18 cellular contexts compared by ENCODE assay signal in genomic region chr13:93118081-93118615, GRCh38.
"Had no signal": no experiment of that assay in that cellular context is flagged by ENCODE, and none has a peak within 500 bp of the region (broad histone marks: within the 10 kb centered on the region; RNA-seq: fewer than 3 reads in every experiment).

No MANE protein-coding gene starts in this region.

- DNase-seq: activated B cell treated with CpG ODN at 0.5 μM for 24 hours; activated CD4-positive, alpha-beta memory T cell treated with anti-CD3 and anti-CD28 coated beads, Interleukin-2, amount 10 ng/mL, durations not matched to agents 7 days and 5 days; activated CD4-positive, alpha-beta T cell treated with anti-CD3 and anti-CD28 coated beads for 4 hours; activated CD8-positive, alpha-beta memory T cell treated with anti-CD3 and anti-CD28 coated beads, Interleukin-2, amount 10 ng/mL, durations not matched to agents 7 days and 5 days; activated naive CD4-positive, alpha-beta T cell; activated naive CD8-positive, alpha-beta T cell treated with anti-CD3 and anti-CD28 coated beads, Interleukin-2, amount 10 ng/mL, durations not matched to agents 7 days and 5 days; amygdala; effector memory CD8-positive, alpha-beta T cell; mesenchymal stem cell; natural killer cell; ovary; right lobe of liver; spleen; stimulated activated CD4-positive, alpha-beta T cell treated with anti-CD3 and anti-CD28 coated beads, Interleukin-4, amount 100 ng/mL, for 4 hours; upper lobe of left lung had no signal

- H3K36me3 ChIP-seq: ovary, right lobe of liver, spleen, thoracic aorta, upper lobe of left lung had no signal

- H3K4me1 ChIP-seq: right lobe of liver, spleen, upper lobe of left lung had no signal

- H3K27ac ChIP-seq: ovary, right lobe of liver, spleen, thoracic aorta, upper lobe of left lung had no signal

- H3K27me3 ChIP-seq: ovary, right lobe of liver, spleen, upper lobe of left lung had no signal

- H3K4me3 ChIP-seq: ovary, right lobe of liver, spleen, thoracic aorta, upper lobe of left lung had no signal

- ATAC-seq: activated CD8-positive, alpha-beta memory T cell treated with anti-CD3 and anti-CD28 coated beads, Interleukin-2, amount 10 ng/mL, durations not matched to agents 7 days and 5 days; activated T-helper 17 cell treated with anti-CD3 and anti-CD28 coated beads, Interleukin-2, amount 50 U/mL, for 72 hours; effector memory CD8-positive, alpha-beta T cell; natural killer cell; right lobe of liver; stimulated activated memory B cell treated with anti-CD40 and anti-IgM and Interleukin-4, amounts not matched to agents 10 μg/mL and 1 μg/mL and 100 μg/mL, for 72 hours had no signal

- H3K9me3 ChIP-seq: ovary, right lobe of liver, spleen, thoracic aorta, upper lobe of left lung had no signal
